In genomic region chr19:33039815-33040214, GRCh38 we compare ENCODE assay signal across 18 cellular contexts.
"Had no signal": no experiment of that assay in that cellular context is flagged by ENCODE, and none has a peak within 500 bp of the region (broad histone marks: within the 10 kb centered on the region; RNA-seq: fewer than 3 reads in every experiment).

No MANE protein-coding gene starts in this region.

- H3K4me3 ChIP-seq: right atrium auricular region, skin epidermis, upper lobe of left lung had no signal

- ATAC-seq: left cardiac atrium; naive thymus-derived CD4-positive, alpha-beta T cell had no signal

- DNase-seq: activated CD4-positive, alpha-beta T cell treated with anti-CD3 and anti-CD28 coated beads, Interleukin-2, amount 10 ng/mL, durations not matched to agents 7 days and 5 days; activated CD4-positive, CD25-positive, alpha-beta regulatory T cell; activated CD8-positive, alpha-beta memory T cell treated with anti-CD3 and anti-CD28 coated beads, Interleukin-2, amount 50 U/mL, for 48 hours; activated naive CD4-positive, alpha-beta T cell; activated naive CD8-positive, alpha-beta T cell treated with anti-CD3 and anti-CD28 coated beads, Interleukin-2, amount 10 ng/mL, durations not matched to agents 7 days and 5 days; cerebellar nuclear complex; effector CD8-positive, alpha-beta T cell; foreskin melanocyte; head of caudate nucleus; left cardiac atrium; naive thymus-derived CD4-positive, alpha-beta T cell; stimulated activated CD4-positive, alpha-beta T cell treated with anti-CD3 and anti-CD28 coated beads, Interleukin-4, amount 100 ng/mL, for 4 hours; stimulated activated CD8-positive, alpha-beta memory T cell treated with anti-CD3 and anti-CD28 coated beads, Interleukin-4, amount 100 ng/mL, for 48 hours; stimulated activated naive CD8-positive, alpha-beta T cell treated with anti-CD3 and anti-CD28 coated beads, Interleukin-15, Interleukin-2, amounts not matched to agents 100 U/mL and 50 U/mL, for 24 hours; T-helper 2 cell; upper lobe of left lung had no signal

- H3K27me3 Mint-ChIP-seq: activated CD4-positive, alpha-beta T cell treated with anti-CD3 and anti-CD28 coated beads, Interleukin-2, amount 10 ng/mL, durations not matched to agents 7 days and 5 days; activated naive CD8-positive, alpha-beta T cell treated with anti-CD3 and anti-CD28 coated beads, Interleukin-2, amount 10 ng/mL, durations not matched to agents 7 days and 5 days; naive thymus-derived CD4-positive, alpha-beta T cell had no signal

- H3K27me3 ChIP-seq: right atrium auricular region, upper lobe of left lung had no signal

- H3K36me3 ChIP-seq: right atrium auricular region, upper lobe of left lung had no signal

- H3K27ac Mint-ChIP-seq: activated CD4-positive, alpha-beta T cell treated with anti-CD3 and anti-CD28 coated beads, Interleukin-2, amount 10 ng/mL, durations not matched to agents 7 days and 5 days; activated naive CD8-positive, alpha-beta T cell treated with anti-CD3 and anti-CD28 coated beads, Interleukin-2, amount 10 ng/mL, durations not matched to agents 7 days and 5 days; naive thymus-derived CD4-positive, alpha-beta T cell had no signal

- H3K27ac ChIP-seq: right atrium auricular region, skin epidermis, upper lobe of left lung had no signal

- H3K4me3 Mint-ChIP-seq: activated CD4-positive, alpha-beta T cell treated with anti-CD3 and anti-CD28 coated beads, Interleukin-2, amount 10 ng/mL, durations not matched to agents 7 days and 5 days; activated naive CD8-positive, alpha-beta T cell treated with anti-CD3 and anti-CD28 coated beads, Interleukin-2, amount 10 ng/mL, durations not matched to agents 7 days and 5 days had no signal

- H3K9me3 Mint-ChIP-seq: activated CD4-positive, alpha-beta T cell treated with anti-CD3 and anti-CD28 coated beads, Interleukin-2, amount 10 ng/mL, durations not matched to agents 7 days and 5 days; activated naive CD8-positive, alpha-beta T cell treated with anti-CD3 and anti-CD28 coated beads, Interleukin-2, amount 10 ng/mL, durations not matched to agents 7 days and 5 days had no signal

- H3K9me3 ChIP-seq: right atrium auricular region, upper lobe of left lung had no signal

- H3K4me1 ChIP-seq: right atrium auricular region, upper lobe of left lung had no signal

- H3K36me3 Mint-ChIP-seq: activated naive CD8-positive, alpha-beta T cell treated with anti-CD3 and anti-CD28 coated beads, Interleukin-2, amount 10 ng/mL, durations not matched to agents 7 days and 5 days had no signal
